ENCODE assay signal across 10 cellular contexts in the genomic region with DNA sequence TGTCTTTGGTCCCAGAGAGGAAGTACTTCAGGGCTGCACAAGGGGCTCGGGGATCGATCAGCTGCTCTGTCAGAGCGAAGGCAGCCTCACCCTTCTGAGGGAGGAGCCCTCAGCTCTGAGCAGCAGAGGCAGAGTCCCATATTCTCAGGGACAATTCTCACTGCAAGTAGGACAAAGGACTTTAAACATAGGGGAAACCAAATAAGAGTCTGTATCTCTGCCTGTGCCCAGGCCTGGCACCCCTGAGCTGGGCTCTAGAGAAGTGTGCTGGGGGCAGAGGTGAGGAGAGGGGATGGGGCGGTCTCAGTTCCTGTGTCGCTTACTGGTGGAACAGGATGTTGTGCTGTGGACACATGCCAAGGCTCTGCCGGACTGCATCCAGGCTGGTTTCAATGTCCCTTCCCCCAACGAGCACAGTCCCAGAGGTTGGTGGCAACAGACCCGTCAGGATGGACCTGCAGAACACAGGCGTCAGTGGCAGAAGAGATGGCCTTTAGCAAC.
DNase-seq lines count a peak whose midpoint lies in the region; ATAC-seq and TF ChIP-seq lines count a peak whose summit lies in the region.
"Had no signal": no experiment of that assay in that cellular context is flagged by ENCODE, and none has a peak within 500 bp of the region (broad histone marks: within the 10 kb centered on the region; RNA-seq: fewer than 3 reads in every experiment).

No MANE protein-coding gene starts in this region.

- 23 to 28% methylated on average over 7 to 9 of the region's 9 CpGs for WGBS in upper lobe of left lung, 2 donors

- H3K9ac ChIP-seq in colonic mucosa (ENCODE audit: low read depth in 2 of 2, low read length in 2 of 2): no peak overlapping the region

- H3K4me3 ChIP-seq in colonic mucosa: no peak overlapping the region
- no peak overlapping the region for H3K4me3 ChIP-seq in upper lobe of left lung

- intact Hi-C loops in colonic mucosa (cut with DNase I): no loop called here

- H3K27me3 ChIP-seq in colonic mucosa (no peaks in the 10 kb centered on the region), upper lobe of left lung (no peaks in the 10 kb centered on the region)

- TF ChIP-seq EP300 in upper lobe of left lung (IDR thresholded peaks at IDR 0.05): peak in 1 of 4 donors; percentile 30

- H3K4me1 ChIP-seq in colonic mucosa: no peaks in the 10 kb centered on the region
- H3K4me1 ChIP-seq in upper lobe of left lung: peaks cover 27 to 61% (median 45%) of the 10 kb centered on the region in 4 donors

- ATAC-seq in upper lobe of left lung (ENCODE audit: low FRiP score in 2 of 2) (peak in 1 of 2 donors; percentile 75), HG03196 (IDR thresholded peaks at IDR 0.05; ENCODE audit: unreplicated experiment) (no peak), HG03175 (IDR thresholded peaks at IDR 0.05; ENCODE audit: unreplicated experiment) (no peak)

- peak; percentile 31 for DNase-seq in SIG-M5 treated with dmso at 0.1 percent for 504 hours (lab: John Stamatoyannopoulos, UW; ENCODE audit: unreplicated experiment)
- DNase-seq in SIG-M5 (lab: John Stamatoyannopoulos, UW): no peak
- DNase-seq in colonic mucosa: peak; percentile 27
- peak; percentile 28 for DNase-seq in medulla oblongata (ENCODE audit: extremely low spot score)
- peak in 1 of 2 donors; percentile 79 for DNase-seq in upper lobe of left lung
- no peak for DNase-seq in NCI-H2171 (lab: John Stamatoyannopoulos, UW)
- DNase-seq: activated naive CD8-positive, alpha-beta T cell treated with anti-CD3 and anti-CD28 coated beads, Interleukin-2, amount 10 ng/mL, durations not matched to agents 7 days and 5 days; HFFc6 had no signal

- H3K27ac ChIP-seq in colonic mucosa (peak overlapping the region; percentile 21), upper lobe of left lung (peak overlapping the region; percentile 73 to 89 (median 76))

- H3K36me3 ChIP-seq in colonic mucosa (no peaks in the 10 kb centered on the region), upper lobe of left lung (no peaks in the 10 kb centered on the region)

- TF ChIP-seq CTCF in colonic mucosa (IDR thresholded peaks at IDR 0.05) (no peak), upper lobe of left lung (IDR thresholded peaks at IDR 0.05) (no peak)

- H3K9me3 ChIP-seq in colonic mucosa: no peaks in the 10 kb centered on the region
- no peaks in the 10 kb centered on the region for H3K9me3 ChIP-seq in upper lobe of left lung

- no peak for TF ChIP-seq POLR2A in upper lobe of left lung (IDR thresholded peaks at IDR 0.05)

Comparison
In these comparisons a context has a peak if more than half of its experiments do, and no peak if none do; other contexts are left out.
1. DNase-seq: peak in SIG-M5 treated with dmso at 0.1 percent for 504 hours (single experiment), colonic mucosa (single experiment) and medulla oblongata (single experiment); none in SIG-M5 (single experiment) and NCI-H2171 (single experiment).